In the genomic region with DNA sequence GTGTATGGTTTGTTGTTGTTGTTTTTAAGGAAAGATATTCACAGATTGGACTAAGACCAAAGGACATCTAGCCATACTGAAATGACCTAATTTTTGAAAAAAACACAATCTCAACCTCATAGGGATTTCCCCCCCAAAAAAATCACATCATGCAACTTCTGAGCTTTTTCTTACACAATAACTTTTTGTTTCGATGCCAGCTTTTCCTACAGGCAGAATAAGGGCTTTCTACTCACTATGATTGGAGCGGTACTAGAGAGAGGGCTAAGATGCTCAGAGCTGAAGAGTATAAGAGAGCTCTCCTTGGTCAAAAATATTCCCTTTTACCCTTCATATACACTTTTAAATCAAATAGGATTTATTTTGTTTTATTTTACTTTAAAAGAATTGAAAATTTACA, we compare ENCODE assay signal across 24 cellular contexts. TPM values are rescaled to one million over a fixed set of nuclear protein-coding genes. Genes with fewer than 3 reads are reported as not detected.
DNase-seq lines count a peak whose midpoint lies in the region; ATAC-seq and TF ChIP-seq lines count a peak whose summit lies in the region.
"Had no signal": no experiment of that assay in that cellular context is flagged by ENCODE, and none has a peak within 500 bp of the region (broad histone marks: within the 10 kb centered on the region; RNA-seq: fewer than 3 reads in every experiment).

No MANE protein-coding gene starts in this region.

- in situ Hi-C loops in SK-MEL-5 (cut with HindIII; ENCODE audit: low pct_unique_long_range_greater_than_20kb, low sequenced_read_pairs) = no loop called here

- DNase-seq in COLO829 (ENCODE audit: low spot score) = peak; percentile 43
- DNase-seq in SK-MEL-5 (ENCODE audit: low read depth, low spot score) = peak; percentile 84
- peak; percentile 49 for DNase-seq in fibroblast of mammary gland (ENCODE audit: low read depth)
- peak; percentile 94 for DNase-seq in pons (ENCODE audit: low spot score)
- no peak for DNase-seq in iPS-NIHi7 (ENCODE audit: extremely low spot score)
- DNase-seq: activated CD8-positive, alpha-beta memory T cell treated with anti-CD3 and anti-CD28 coated beads for 24 hours; activated naive CD4-positive, alpha-beta T cell treated with anti-CD3 and anti-CD28 coated beads for 36 hours; activated T-cell treated with anti-CD3 and anti-CD28 coated beads, Interleukin-2, amount 50 U/mL, for 4 hours; EL; erythroblast; KG1; left lung; MV-4-11; NCI-H1694; NCI-H748 treated with DMSO at 0.1 percent for 48 hours; pancreas; right lobe of liver; Right ventricle myocardium superior had no signal

- ATAC-seq in HG03460 (IDR thresholded peaks at IDR 0.05; ENCODE audit: unreplicated experiment) = no peak
- ATAC-seq in GM21786 (IDR thresholded peaks at IDR 0.05; ENCODE audit: unreplicated experiment) = no peak
- no peak for ATAC-seq in HG03342 (IDR thresholded peaks at IDR 0.05; ENCODE audit: unreplicated experiment)
- ATAC-seq: activated T-cell treated with anti-CD3 and anti-CD28 coated beads, Interleukin-2, amount 50 U/mL, for 4 hours; left lung; natural killer cell treated with Interleukin-12 subunit alpha and Interleukin-12 subunit beta and Interleukin-15 and Interleukin-18, amount 100 ng/mL, for 72 hours; pancreas; right lobe of liver had no signal

- no peak overlapping the region for H3K4me3 ChIP-seq in fibroblast of mammary gland (ENCODE audit: control insufficient read depth, low read depth, low read length)
- H3K4me3 ChIP-seq: ascending aorta, left lung, right lobe of liver had no signal

- no peak for TF ChIP-seq CTCF in fibroblast of mammary gland (conservative IDR thresholded peaks at IDR 0.05; ENCODE audit: control insufficient read depth, insufficient read depth, low read depth, low read length)

RNA-seq across cellular contexts. Expression of a gene that starts 32.4 kb away (rescaled TPM):
- 0.08 and 0.61 TPM in 2 replicates for total RNA-seq in SK-MEL-5 (2014; rRNA removed; shearing (Covaris generic))
- polyA plus RNA-seq in SK-MEL-5 (2015; cell fraction: cytosol; rRNA removed) = not detected in 2 replicates
- polyA plus RNA-seq in SK-MEL-5 (2015; cell fraction: nucleus; rRNA removed) = 0.31 TPM in 1 of 2 replicates, not detected in the other
- total RNA-seq: activated naive CD4-positive, alpha-beta T cell treated with anti-CD3 and anti-CD28 coated beads for 36 hours; activated T-cell treated with anti-CD3 and anti-CD28 coated beads, Interleukin-2, amount 50 U/mL, for 4 hours; left lung; Right ventricle myocardium superior had no signal
- polyA plus RNA-seq: CD14-positive monocyte had no signal
